Comparison of ENCODE assay signal across 9 cellular contexts in genomic region chr5:119357309-119357708, GRCh38. TPM values are rescaled to one million over a fixed set of nuclear protein-coding genes. Genes with fewer than 3 reads are reported as not detected.
DNase-seq lines count a peak whose midpoint lies in the region; ATAC-seq and TF ChIP-seq lines count a peak whose summit lies in the region.
"Had no signal": no experiment of that assay in that cellular context is flagged by ENCODE, and none has a peak within 500 bp of the region (broad histone marks: within the 10 kb centered on the region; RNA-seq: fewer than 3 reads in every experiment).

No MANE protein-coding gene starts in this region.

- peak overlapping the region; percentile 98 for H3K27ac Mint-ChIP-seq in activated naive CD8-positive, alpha-beta T cell treated with anti-CD3 and anti-CD28 coated beads for 36 hours

- peaks cover 72% of the 10 kb centered on the region for H3K36me3 Mint-ChIP-seq in activated naive CD8-positive, alpha-beta T cell treated with anti-CD3 and anti-CD28 coated beads for 36 hours

- TF ChIP-seq EP300 in transverse colon (IDR thresholded peaks at IDR 0.05; ENCODE audit: low read depth) = no peak

- H3K36me3 ChIP-seq in cardiac muscle cell = no peaks in the 10 kb centered on the region
- H3K36me3 ChIP-seq in lower lobe of right lung = no peaks in the 10 kb centered on the region
- H3K36me3 ChIP-seq in transverse colon = no peaks in the 10 kb centered on the region

- H3K27me3 Mint-ChIP-seq in activated naive CD8-positive, alpha-beta T cell treated with anti-CD3 and anti-CD28 coated beads for 36 hours = no peaks in the 10 kb centered on the region

- TF ChIP-seq CTCF in cardiac muscle cell (IDR thresholded peaks at IDR 0.05; ENCODE audit: low read depth, low read length) (no peak), lower lobe of right lung (IDR thresholded peaks at IDR 0.05) (no peak), transverse colon (IDR thresholded peaks at IDR 0.05) (no peak)

- no peak for ATAC-seq in lower lobe of right lung
- ATAC-seq in GM18907 (IDR thresholded peaks at IDR 0.05; ENCODE audit: unreplicated experiment) = no peak
- ATAC-seq in GM18511 (IDR thresholded peaks at IDR 0.05; ENCODE audit: unreplicated experiment) = no peak

- DNase-seq in cardiac muscle cell (ENCODE audit: low read depth in 1 of 2, low spot score in 1 of 2) (no peak), cardiac septum (ENCODE audit: low spot score) (no peak), lower lobe of right lung (no peak), transverse colon (no peak)
- no peak for DNase-seq in activated naive CD8-positive, alpha-beta T cell treated with anti-CD3 and anti-CD28 coated beads for 36 hours
- DNase-seq in stimulated activated CD8-positive, alpha-beta memory T cell treated with anti-CD3 and anti-CD28 coated beads, Interleukin-4, amount 100 ng/mL, for 48 hours = no peak
- DNase-seq: activated CD8-positive, alpha-beta memory T cell treated with anti-CD3 and anti-CD28 coated beads, Interleukin-2, amount 50 U/mL, for 4 hours had no signal

- H3K27ac ChIP-seq in cardiac muscle cell = no peak overlapping the region
- peak overlapping the region; percentile 82 for H3K27ac ChIP-seq in lower lobe of right lung
- peak overlapping the region; percentile 10 to 85 (median 67) for H3K27ac ChIP-seq in transverse colon

- peak overlapping the region; percentile 99 for H3K4me3 Mint-ChIP-seq in activated naive CD8-positive, alpha-beta T cell treated with anti-CD3 and anti-CD28 coated beads for 36 hours

- H3K4me1 Mint-ChIP-seq in activated naive CD8-positive, alpha-beta T cell treated with anti-CD3 and anti-CD28 coated beads for 36 hours = peaks cover 67% of the 10 kb centered on the region

- H3K27me3 ChIP-seq in cardiac muscle cell (no peaks in the 10 kb centered on the region), lower lobe of right lung (ENCODE audit: low read depth) (no peaks in the 10 kb centered on the region), transverse colon (no peaks in the 10 kb centered on the region)

- H3K4me1 ChIP-seq in cardiac muscle cell (ENCODE audit: low read depth) (peaks cover 42% of the 10 kb centered on the region), lower lobe of right lung (peaks cover 50% of the 10 kb centered on the region), transverse colon (peaks cover 5 to 54% (median 11%) of the 10 kb centered on the region in 4 donors)

- H3K4me3 ChIP-seq in cardiac muscle cell (peak overlapping the region; percentile 56), lower lobe of right lung (peak overlapping the region; percentile 74), transverse colon (peak overlapping the region in 1 of 4 donors; percentile 69)

- intact Hi-C loops in cardiac septum (cut with DNase I) (no loop called here), lower lobe of right lung (cut with DNase I) (no loop called here), transverse colon (cut with DNase I; ENCODE audit: low total_unique reads) (no loop called here)

- no peak for TF ChIP-seq POLR2A in transverse colon (IDR thresholded peaks at IDR 0.05)

- in situ Hi-C loops in transverse colon (cut with MboI; ENCODE audit: low pct_ligation_motif_present in 1 of 4, low pct_unique_long_range_greater_than_20kb in 1 of 4, low sequenced_read_pairs in 3 of 4) = no loop called here

- H3K9me3 ChIP-seq in cardiac muscle cell (ENCODE audit: low read depth) (no peaks in the 10 kb centered on the region), lower lobe of right lung (no peaks in the 10 kb centered on the region), transverse colon (no peaks in the 10 kb centered on the region)

- H3K9me3 Mint-ChIP-seq in activated naive CD8-positive, alpha-beta T cell treated with anti-CD3 and anti-CD28 coated beads for 36 hours = no peaks in the 10 kb centered on the region

- WGBS in transverse colon (ENCODE audit: low coverage in 1 of 2), 2 donors = 36 to 50% methylated on average over 3 of the region's 3 CpGs

RNA-seq across cellular contexts. Expression of gene TNFAIP8, which starts 1.5 kb away (rescaled TPM):
- total RNA-seq in cardiac muscle cell = 20.8 and 21.9 TPM in 2 replicates
- 24.9 and 29.0 TPM in 2 replicates for polyA plus RNA-seq in cardiac muscle cell
- 2.6 TPM for total RNA-seq in cardiac septum
- 100 to 1,000 TPM; 176 to 178 TPM for total RNA-seq in activated naive CD8-positive, alpha-beta T cell treated with anti-CD3 and anti-CD28 coated beads for 36 hours
- total RNA-seq in lower lobe of right lung = 29.5 TPM
- total RNA-seq in transverse colon = 10 to 100 TPM in 3 of 4 donors, 1 to 10 TPM in 1; 9.8 to 28.1 (median 22.5) TPM
